ENCODE assay signal across 8 cellular contexts in genomic region chr18:12308386-12309100, GRCh38. TPM values are rescaled to one million over a fixed set of nuclear protein-coding genes. Genes with fewer than 3 reads are reported as not detected.
DNase-seq lines count a peak whose midpoint lies in the region; ATAC-seq and TF ChIP-seq lines count a peak whose summit lies in the region.

No MANE protein-coding gene starts in this region.

- H3K4me3 ChIP-seq in epithelial cell of proximal tubule (ENCODE audit: low read depth, low read length) (peak overlapping the region; percentile 71), upper lobe of right lung (peak overlapping the region; percentile 76)

- peaks cover 25% of the 10 kb centered on the region for H3K36me3 ChIP-seq in upper lobe of right lung

- peaks cover 44% of the 10 kb centered on the region for H3K27me3 Mint-ChIP-seq in T-helper 17 cell

- peak overlapping the region; percentile 74 for H3K4me3 Mint-ChIP-seq in T-helper 17 cell

- H3K27ac Mint-ChIP-seq in T-helper 17 cell = no peak overlapping the region

- H3K27me3 ChIP-seq in upper lobe of right lung = no peaks in the 10 kb centered on the region

- peak overlapping the region; percentile 96 for H3K27ac ChIP-seq in upper lobe of right lung

- peaks cover 19% of the 10 kb centered on the region for H3K4me1 ChIP-seq in upper lobe of right lung

- intact Hi-C loops in upper lobe of right lung (cut with DNase I) = no loop called here

- H3K9me3 ChIP-seq in T-helper 17 cell (ENCODE audit: control insufficient read depth, low read length, poor library complexity, severe bottlenecking) = peaks cover 3% of the 10 kb centered on the region
- no peaks in the 10 kb centered on the region for H3K9me3 ChIP-seq in upper lobe of right lung

- no peak for TF ChIP-seq CTCF in epithelial cell of proximal tubule (conservative IDR thresholded peaks at IDR 0.05; ENCODE audit: low read depth, low read length)
- TF ChIP-seq CTCF in upper lobe of right lung (IDR thresholded peaks at IDR 0.05) = no peak

- H3K36me3 Mint-ChIP-seq in T-helper 17 cell (ENCODE audit: low read depth) = no peaks in the 10 kb centered on the region

- H3K4me1 Mint-ChIP-seq in T-helper 17 cell = peaks cover 6% of the 10 kb centered on the region

- ATAC-seq in GM21526 (IDR thresholded peaks at IDR 0.05; ENCODE audit: low FRiP score, unreplicated experiment) (peak; percentile 61), T-helper 17 cell (peak; percentile 47), upper lobe of right lung (peak; percentile 82), GM19328 (IDR thresholded peaks at IDR 0.05; ENCODE audit: unreplicated experiment) (no peak)

- DNase-seq in GDM1 (lab: John Stamatoyannopoulos, UW) (peak; percentile 24), HT-29 (ENCODE audit: low spot score) (peak; percentile 47), T-helper 17 cell (no peak), epithelial cell of proximal tubule (ENCODE audit: low read depth) (no peak), mucosa of gallbladder (ENCODE audit: low spot score) (peak; percentile 78), upper lobe of right lung (peak; percentile 91)

RNA-seq across cellular contexts. Expression of gene TUBB6, which starts 0.5 kb away (rescaled TPM):
- not detected in 2 replicates for total RNA-seq in HT-29 (2014; rRNA removed; shearing (Covaris generic))
- total RNA-seq in T-helper 17 cell (1 to 10 TPM; 1.5 to 8.0 TPM), epithelial cell of proximal tubule (425 and 1,079 TPM in 2 replicates), mucosa of gallbladder (57.2 TPM), upper lobe of right lung (110 TPM)

RNA-seq across cellular contexts. Expression of gene CIDEA, which starts 54.4 kb away (rescaled TPM):
- total RNA-seq in HT-29 (2014; rRNA removed; shearing (Covaris generic)) = not detected in 2 replicates
- total RNA-seq in T-helper 17 cell = not detected
- 1.5 and 5.6 TPM in 2 replicates for total RNA-seq in epithelial cell of proximal tubule
- total RNA-seq in mucosa of gallbladder = not detected
- total RNA-seq in upper lobe of right lung = not detected

Comparison
In these comparisons a context has a peak if more than half of its experiments do, and no peak if none do; other contexts are left out.
1. DNase-seq: peak in GDM1 (single experiment), HT-29 (single experiment), mucosa of gallbladder (single experiment) and upper lobe of right lung (single experiment); none in T-helper 17 cell (0 of 3) and epithelial cell of proximal tubule (single experiment).